15 cellular contexts compared by ENCODE assay signal in genomic region chr11:71247551-71248250, GRCh38. TPM values are rescaled to one million over a fixed set of nuclear protein-coding genes. Genes with fewer than 3 reads are reported as not detected.
A peak's percentile ranks its signal among the peaks of the same experiment; 100 is the strongest.
DNase-seq lines count a peak whose midpoint lies in the region; TF ChIP-seq lines count a peak whose summit lies in the region.
"Had no signal": no experiment of that assay in that cellular context is flagged by ENCODE, and none has a peak within 500 bp of the region (broad histone marks: within the 10 kb centered on the region; RNA-seq: fewer than 3 reads in every experiment).

No MANE protein-coding gene starts in this region.

- H3K4me1 Mint-ChIP-seq in glutamatergic neuron (ENCODE audit: low read depth, unreplicated experiment) = peaks cover 22% of the 10 kb centered on the region

- TF ChIP-seq CTCF in glutamatergic neuron (IDR thresholded peaks at IDR 0.05; ENCODE audit: partially characterized antibody, unreplicated experiment) = no peak
- TF ChIP-seq CTCF in GM20000 (IDR thresholded peaks at IDR 0.05; ENCODE audit: extremely low read depth, missing control alignments) = no peak

- H3K9me3 Mint-ChIP-seq in glutamatergic neuron (ENCODE audit: unreplicated experiment) = peaks cover 6% of the 10 kb centered on the region
- H3K9me3 Mint-ChIP-seq: activated naive CD8-positive, alpha-beta T cell treated with anti-CD3 and anti-CD28 coated beads, Interleukin-2, amount 50 U/mL, for 24 hours; IgD-negative memory B cell; immature natural killer cell had no signal

- DNase-seq in DMS79 (lab: John Stamatoyannopoulos, UW) = peak; percentile 48
- peak; percentile 8 for DNase-seq in NCI-H446 treated with DMSO at 0.1 percent for 48 hours (lab: John Stamatoyannopoulos, UW)
- DNase-seq in glutamatergic neuron = no peak
- DNase-seq in mesenteric fat pad (ENCODE audit: low spot score) = peak; percentile 65
- DNase-seq in middle frontal gyrus (ENCODE audit: extremely low spot score, low spot score) = no peak
- DNase-seq in stimulated activated CD4-positive, alpha-beta T cell treated with anti-CD3 and anti-CD28 coated beads, Interleukin-1b, Interleukin-23, amount 100 ng/mL, for 48 hours = no peak
- DNase-seq in epidermal melanocyte (ENCODE audit: insufficient read length, low spot score) = no peak
- DNase-seq in GM20000 (ENCODE audit: low spot score) = no peak
- DNase-seq: activated naive CD8-positive, alpha-beta T cell treated with anti-CD3 and anti-CD28 coated beads, Interleukin-2, amount 50 U/mL, for 24 hours; DND-41; immature natural killer cell; NCI-H1048 had no signal

- H3K27me3 Mint-ChIP-seq in glutamatergic neuron (ENCODE audit: unreplicated experiment) = peaks cover 11% of the 10 kb centered on the region
- H3K27me3 Mint-ChIP-seq: progenitor cell of endocrine pancreas had no signal

- no peak overlapping the region for H3K4me3 Mint-ChIP-seq in glutamatergic neuron (ENCODE audit: unreplicated experiment)
- H3K4me3 Mint-ChIP-seq: activated naive CD8-positive, alpha-beta T cell treated with anti-CD3 and anti-CD28 coated beads, Interleukin-2, amount 50 U/mL, for 24 hours; immature natural killer cell had no signal

- no peaks in the 10 kb centered on the region for H3K36me3 Mint-ChIP-seq in glutamatergic neuron (ENCODE audit: unreplicated experiment)
- H3K36me3 Mint-ChIP-seq: immature natural killer cell had no signal

- peak overlapping the region; percentile 38 for H3K27ac Mint-ChIP-seq in glutamatergic neuron (ENCODE audit: unreplicated experiment)
- H3K27ac Mint-ChIP-seq: activated naive CD8-positive, alpha-beta T cell treated with anti-CD3 and anti-CD28 coated beads, Interleukin-2, amount 50 U/mL, for 24 hours; IgD-negative memory B cell; immature natural killer cell; progenitor cell of endocrine pancreas had no signal

RNA-seq across cellular contexts. Expression of gene SHANK2, which starts 4.7 kb away (rescaled TPM):
- total RNA-seq in glutamatergic neuron (ENCODE audit: unreplicated experiment) (23.0 TPM), mesenteric fat pad (2.0 TPM)
- total RNA-seq: T-helper 1 cell treated with Interleukin-12 subunit alpha and Interleukin-12 subunit beta and Interleukin-4 antibody, amounts not matched to agents 30 ng/mL and 1 ng/mL, for 36 hours had no signal

Comparison
In these comparisons a context has a peak if more than half of its experiments do, and no peak if none do; other contexts are left out.
1. DNase-seq: peak in DMS79 (single experiment), NCI-H446 treated with DMSO at 0.1 percent for 48 hours (single experiment) and mesenteric fat pad (single experiment); none in glutamatergic neuron (single experiment), middle frontal gyrus (single experiment), stimulated activated CD4-positive, alpha-beta T cell treated with anti-CD3 and anti-CD28 coated beads, Interleukin-1b, Interleukin-23, amount 100 ng/mL, for 48 hours (single experiment), epidermal melanocyte (single experiment) and GM20000 (single experiment).